Comparison of ENCODE assay signal across 22 cellular contexts in the genomic region with DNA sequence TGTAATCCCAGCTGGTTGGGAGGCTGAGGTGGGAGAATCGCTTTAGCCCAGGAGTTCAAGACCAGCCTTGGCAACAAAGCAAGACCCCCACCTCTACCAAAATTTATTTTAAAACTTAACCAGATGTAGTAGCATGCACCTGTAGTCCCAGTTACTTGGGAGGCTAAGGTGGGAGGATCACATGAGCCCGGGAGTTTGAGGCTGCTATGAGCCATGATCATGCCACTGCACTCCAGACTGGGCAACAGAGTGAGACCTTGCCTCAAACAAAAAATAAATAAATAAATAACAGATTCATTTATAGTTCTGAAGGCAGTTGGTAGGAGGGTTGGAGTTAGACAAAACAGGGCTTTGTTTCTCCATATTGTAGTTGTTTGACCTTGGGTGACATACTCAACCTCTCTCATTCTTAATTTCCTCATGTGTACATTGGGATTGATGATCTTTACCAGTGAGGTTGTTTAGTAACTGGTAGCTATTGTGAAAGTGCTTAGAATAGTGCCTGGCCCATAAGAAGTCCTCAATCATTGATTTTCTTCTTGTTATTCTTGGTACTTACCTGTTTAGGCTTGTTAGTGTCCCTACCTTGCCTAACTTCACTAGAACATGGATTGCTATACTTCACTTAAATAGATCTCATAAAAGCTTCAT.
"Had no signal": no experiment of that assay in that cellular context is flagged by ENCODE, and none has a peak within 500 bp of the region (broad histone marks: within the 10 kb centered on the region; RNA-seq: fewer than 3 reads in every experiment).

No MANE protein-coding gene starts in this region.

- H3K4me3 Mint-ChIP-seq: activated B cell treated with CpG ODN at 0.5 μM for 24 hours; activated CD4-positive, alpha-beta T cell treated with anti-CD3 and anti-CD28 coated beads, Interleukin-2, amount 10 ng/mL, durations not matched to agents 24 days and 14 days; activated CD8-positive, alpha-beta memory T cell treated with anti-CD3 and anti-CD28 coated beads, Interleukin-2, amount 10 ng/mL, durations not matched to agents 7 days and 5 days; activated naive CD4-positive, alpha-beta T cell treated with anti-CD3 and anti-CD28 coated beads, Interleukin-2, amount 50 U/mL, for 24 hours; activated T-cell treated with anti-CD3 and anti-CD28 coated beads, Interleukin-2, amount 50 U/mL, for 24 hours; activated T-helper 1 cell treated with anti-CD3 and anti-CD28 coated beads, Interleukin-12 subunit alpha, Interleukin-12 subunit beta, Interleukin-2, Interleukin-4 antibody, amounts not matched to agents 30 ng/mL and 10 ng/mL and 1 ng/mL, durations not matched to agents 14 hours and 24 hours and 36 hours; brain; T-cell had no signal

- ATAC-seq: activated CD8-positive, alpha-beta memory T cell treated with anti-CD3 and anti-CD28 coated beads, Interleukin-2, amount 10 ng/mL, durations not matched to agents 7 days and 5 days; T-cell had no signal

- DNase-seq: activated B cell treated with CpG ODN at 0.5 μM for 24 hours; activated CD4-positive, alpha-beta T cell treated with anti-CD3 and anti-CD28 coated beads for 1 hour; activated CD4-positive, alpha-beta T cell treated with anti-CD3 and anti-CD28 coated beads, Interleukin-2, amount 10 ng/mL, durations not matched to agents 24 days and 14 days; activated CD4-positive, alpha-beta T cell treated with anti-CD3 and anti-CD28 coated beads, Interleukin-2, amount 50 U/mL, for 48 hours; activated CD8-positive, alpha-beta memory T cell treated with anti-CD3 and anti-CD28 coated beads, Interleukin-2, amount 10 ng/mL, durations not matched to agents 7 days and 5 days; activated effector memory CD4-positive, alpha-beta T cell treated with Interleukin-2 at 50 U/mL for 16 hours; activated naive CD4-positive, alpha-beta T cell; activated T-cell treated with anti-CD3 and anti-CD28 coated beads, Interleukin-2, amount 50 U/mL, for 24 hours; amniotic stem cell; MG63; MV-4-11; NCI-H1694; RPMI8226; T-cell had no signal

- H3K9me3 ChIP-seq: ascending aorta, MG63 had no signal

- H3K27ac Mint-ChIP-seq: activated B cell treated with CpG ODN at 0.5 μM for 24 hours; activated CD4-positive, alpha-beta T cell treated with anti-CD3 and anti-CD28 coated beads, Interleukin-2, amount 10 ng/mL, durations not matched to agents 24 days and 14 days; activated CD8-positive, alpha-beta memory T cell treated with anti-CD3 and anti-CD28 coated beads, Interleukin-2, amount 10 ng/mL, durations not matched to agents 7 days and 5 days; activated naive CD4-positive, alpha-beta T cell treated with anti-CD3 and anti-CD28 coated beads, Interleukin-2, amount 50 U/mL, for 24 hours; activated T-cell treated with anti-CD3 and anti-CD28 coated beads, Interleukin-2, amount 50 U/mL, for 24 hours; activated T-helper 1 cell treated with anti-CD3 and anti-CD28 coated beads, Interleukin-12 subunit alpha, Interleukin-12 subunit beta, Interleukin-2, Interleukin-4 antibody, amounts not matched to agents 30 ng/mL and 10 ng/mL and 1 ng/mL, durations not matched to agents 14 hours and 24 hours and 36 hours; T-cell had no signal

- H3K27me3 Mint-ChIP-seq: activated B cell treated with CpG ODN at 0.5 μM for 24 hours; activated CD4-positive, alpha-beta T cell treated with anti-CD3 and anti-CD28 coated beads, Interleukin-2, amount 10 ng/mL, durations not matched to agents 24 days and 14 days; activated CD8-positive, alpha-beta memory T cell treated with anti-CD3 and anti-CD28 coated beads, Interleukin-2, amount 10 ng/mL, durations not matched to agents 7 days and 5 days; activated naive CD4-positive, alpha-beta T cell treated with anti-CD3 and anti-CD28 coated beads, Interleukin-2, amount 50 U/mL, for 24 hours; activated T-cell treated with anti-CD3 and anti-CD28 coated beads, Interleukin-2, amount 50 U/mL, for 24 hours; brain; T-cell had no signal

- FAIRE-seq: TTC549 had no signal

- H3K9me3 Mint-ChIP-seq: activated B cell treated with CpG ODN at 0.5 μM for 24 hours; activated CD4-positive, alpha-beta T cell treated with anti-CD3 and anti-CD28 coated beads, Interleukin-2, amount 10 ng/mL, durations not matched to agents 24 days and 14 days; activated naive CD4-positive, alpha-beta T cell treated with anti-CD3 and anti-CD28 coated beads, Interleukin-2, amount 50 U/mL, for 24 hours; activated T-cell treated with anti-CD3 and anti-CD28 coated beads, Interleukin-2, amount 50 U/mL, for 24 hours; activated T-helper 1 cell treated with anti-CD3 and anti-CD28 coated beads, Interleukin-12 subunit alpha, Interleukin-12 subunit beta, Interleukin-2, Interleukin-4 antibody, amounts not matched to agents 30 ng/mL and 10 ng/mL and 1 ng/mL, durations not matched to agents 14 hours and 24 hours and 36 hours; brain; T-cell had no signal

- H3K4me3 ChIP-seq: ascending aorta, cardiac muscle cell, MG63, PC-9, SK-N-MC had no signal

- H3K4me1 Mint-ChIP-seq: activated B cell treated with CpG ODN at 0.5 μM for 24 hours; activated CD4-positive, alpha-beta T cell treated with anti-CD3 and anti-CD28 coated beads, Interleukin-2, amount 10 ng/mL, durations not matched to agents 24 days and 14 days; activated naive CD4-positive, alpha-beta T cell treated with anti-CD3 and anti-CD28 coated beads, Interleukin-2, amount 50 U/mL, for 24 hours; brain; T-cell had no signal

- H3K27me3 ChIP-seq: ascending aorta, cardiac muscle cell, MG63 had no signal
